Comparison of ENCODE assay signal across 11 cellular contexts in genomic region chr3:180330440-180330839, GRCh38.
"Had no signal": no experiment of that assay in that cellular context is flagged by ENCODE, and none has a peak within 500 bp of the region (broad histone marks: within the 10 kb centered on the region; RNA-seq: fewer than 3 reads in every experiment).

No MANE protein-coding gene starts in this region.

- H3K36me3 Mint-ChIP-seq: IgD-negative memory B cell had no signal

- DNase-seq: GOT3, H7, HFFc6, Karpas-422, KBM-7 had no signal

- ATAC-seq: HCT116, HepG2 had no signal

- H3K9me3 ChIP-seq: HAP-1 had no signal

- FAIRE-seq: HepG2 had no signal

- H3K4me3 ChIP-seq: HAP-1 had no signal

- H3K27ac Mint-ChIP-seq: HFFc6, IgD-negative memory B cell had no signal

- H3K4me1 ChIP-seq: HAP-1 had no signal

- H3K4me3 Mint-ChIP-seq: HFFc6, IgD-negative memory B cell had no signal

- H3K36me3 ChIP-seq: HAP-1 had no signal

- H3K27me3 Mint-ChIP-seq: IgD-negative memory B cell had no signal

- H3K27ac ChIP-seq: HL-60, KMS-11 had no signal

- H3K4me2 ChIP-seq: KMS-11 had no signal
